8 cellular contexts compared by ENCODE assay signal in the genomic region with DNA sequence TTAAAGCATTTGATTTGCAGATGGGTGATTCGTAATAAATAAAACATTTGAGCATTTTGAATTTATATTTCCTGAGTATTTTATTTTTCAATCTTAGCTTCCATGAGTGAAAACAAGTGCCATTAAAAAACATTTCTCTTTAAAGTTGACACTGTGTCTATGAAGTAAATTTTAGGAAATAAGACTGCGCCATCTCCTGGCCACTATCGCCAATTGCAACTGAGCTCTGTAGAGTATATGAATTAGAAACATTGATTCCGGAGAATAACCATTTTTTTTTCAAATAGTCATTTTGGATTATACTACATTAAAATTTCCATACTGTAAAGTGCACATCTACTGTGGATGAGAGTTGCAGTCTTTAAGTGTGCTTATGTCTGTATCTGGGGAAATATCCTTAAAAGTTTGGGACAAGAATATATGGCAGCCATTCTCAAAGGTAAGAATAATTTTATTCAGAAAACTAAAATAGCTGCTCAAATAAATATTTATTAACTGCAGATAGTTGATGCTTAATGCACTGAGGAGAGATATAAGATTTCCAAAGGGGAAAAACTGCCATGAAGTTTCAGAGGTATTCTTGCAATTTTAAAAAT. TPM values are rescaled to one million over a fixed set of nuclear protein-coding genes. Genes with fewer than 3 reads are reported as not detected.
DNase-seq lines count a peak whose midpoint lies in the region; ATAC-seq and TF ChIP-seq lines count a peak whose summit lies in the region.

No MANE protein-coding gene starts in this region.

- H2AK5ac ChIP-seq in H9 (ENCODE audit: insufficient read length, low read length) = no peak overlapping the region

- peaks cover 10 to 12% of the 10 kb centered on the region in 2 experiments for H3K4me1 Mint-ChIP-seq in H9
- H3K4me1 Mint-ChIP-seq in activated T-cell treated with anti-CD3 and anti-CD28 coated beads, Interleukin-2, amount 50 U/mL, for 4 hours (ENCODE audit: low read depth) = no peaks in the 10 kb centered on the region

- H3K14ac ChIP-seq in H9 (ENCODE audit: insufficient read depth, low read length) = no peak overlapping the region

- no peak overlapping the region for H3K9ac ChIP-seq in H9 (ENCODE audit: extremely low read depth, insufficient read length, low read length)

- no peak overlapping the region for H2AFZ ChIP-seq in H9 (ENCODE audit: low read length)

- H3K27ac ChIP-seq in H9 (ENCODE audit: insufficient read length, low read depth, low read length) = no peak overlapping the region

- H3K4me3 Mint-ChIP-seq in H9 = no peak overlapping the region
- no peak overlapping the region for H3K4me3 Mint-ChIP-seq in activated T-cell treated with anti-CD3 and anti-CD28 coated beads, Interleukin-2, amount 50 U/mL, for 4 hours

- H4K91ac ChIP-seq in H9 (ENCODE audit: insufficient read length, low read depth, low read length) = no peak overlapping the region

- H2BK120ac ChIP-seq in H9 (ENCODE audit: low read depth, low read length, poor library complexity, severe bottlenecking) = no peak overlapping the region

- no peaks in the 10 kb centered on the region for H3K4me1 ChIP-seq in H9 (ENCODE audit: insufficient read depth, low read length)

- H4K5ac ChIP-seq in H9 (ENCODE audit: insufficient read length, low read depth, low read length) = no peak overlapping the region

- no peak for ATAC-seq in activated T-cell treated with anti-CD3 and anti-CD28 coated beads, Interleukin-2, amount 50 U/mL, for 4 hours
- no peak for ATAC-seq in left cardiac atrium

- no peaks in the 10 kb centered on the region for H3K79me2 ChIP-seq in H9 (ENCODE audit: insufficient read depth, low read length)

- H3K23me2 ChIP-seq in H9 (ENCODE audit: insufficient read length, low read depth, low read length, poor library complexity, severe bottlenecking) = peaks cover 6% of the 10 kb centered on the region

- no peaks in the 10 kb centered on the region for H3K27me3 ChIP-seq in H9 (ENCODE audit: insufficient read depth, low read length)

- H2BK15ac ChIP-seq in H9 (ENCODE audit: low read depth, low read length) = no peak overlapping the region

- H3K9me3 ChIP-seq in H9 (ENCODE audit: control insufficient read depth, low read depth, low read length) = no peaks in the 10 kb centered on the region

- H3K4me2 ChIP-seq in H9 (ENCODE audit: insufficient read depth, insufficient read length, low read length) = no peak overlapping the region

- H3K23ac ChIP-seq in H9 (ENCODE audit: insufficient read length, low read depth, low read length) = no peak overlapping the region

- no peaks in the 10 kb centered on the region for H3K79me1 ChIP-seq in H9 (ENCODE audit: insufficient read depth, low read depth, low read length, poor library complexity, severe bottlenecking)

- H4K20me1 ChIP-seq in H9 (ENCODE audit: control insufficient read depth, insufficient read depth, insufficient read length) = no peaks in the 10 kb centered on the region

- no CpG with 5 or more reads among the region's 4 CpGs for WGBS in H9 (ENCODE audit: extremely low coverage, insufficient read length, low lambda C conversion rate)

- no peaks in the 10 kb centered on the region for H3K9me3 Mint-ChIP-seq in H9
- H3K9me3 Mint-ChIP-seq in activated T-cell treated with anti-CD3 and anti-CD28 coated beads, Interleukin-2, amount 50 U/mL, for 4 hours = no peaks in the 10 kb centered on the region

- H2BK20ac ChIP-seq in H9 (ENCODE audit: low read depth, low read length, poor library complexity, severe bottlenecking) = no peak overlapping the region

- H3K27ac Mint-ChIP-seq in H9 = no peak overlapping the region; a peak in 1 of 7 replicates

- intact Hi-C loops in left cardiac atrium (cut with DNase I) = loop anchor here in 1 of 2 donors (2.0 to 10.0 kb wide), 2 partner anchors 146 to 638 kb away; no protein-coding TSS in a partner anchor

- H2BK12ac ChIP-seq in H9 (ENCODE audit: insufficient read length, low read depth, low read length) = no peak overlapping the region

- no peak overlapping the region for H2BK5ac ChIP-seq in H9 (ENCODE audit: insufficient read length, low read length)

- H3K4ac ChIP-seq in H9 (ENCODE audit: low read depth, low read length) = no peak overlapping the region

- TF ChIP-seq CTCF in H9 (conservative IDR thresholded peaks at IDR 0.05) = peak; percentile 91

- H3T11ph ChIP-seq in H9 (ENCODE audit: low read length) = no peak overlapping the region

- H3K18ac ChIP-seq in H9 (ENCODE audit: insufficient read length, low read depth, low read length) = no peak overlapping the region

- no peaks in the 10 kb centered on the region for H3K27me3 Mint-ChIP-seq in H9 (ENCODE audit: low read depth)
- peaks cover 29% of the 10 kb centered on the region for H3K27me3 Mint-ChIP-seq in activated T-cell treated with anti-CD3 and anti-CD28 coated beads, Interleukin-2, amount 50 U/mL, for 4 hours (ENCODE audit: low read depth)

- DNase-seq in EH (ENCODE audit: low read depth) = peak; percentile 20
- no peak for DNase-seq in H9
- DNase-seq in NCI-H1694 (lab: John Stamatoyannopoulos, UW) = peak; percentile 70
- DNase-seq in activated T-cell treated with anti-CD3 and anti-CD28 coated beads, Interleukin-2, amount 50 U/mL, for 4 hours = peak; percentile 16
- DNase-seq in left cardiac atrium = peak; percentile 33
- DNase-seq in stimulated activated CD4-positive, alpha-beta T cell treated with anti-CD3 and anti-CD28 coated beads, Interleukin-12 subunit alpha, Interleukin-12 subunit beta, amount 100 ng/mL, for 4 hours = peak; percentile 32
- no peak for DNase-seq in iPS-NIHi11 (ENCODE audit: low spot score)
- no peak for DNase-seq in globus pallidus (ENCODE audit: low spot score)

- no peak overlapping the region for H3K56ac ChIP-seq in H9 (ENCODE audit: insufficient read length, low read depth, low read length)

- H4K8ac ChIP-seq in H9 (replicated peaks; ENCODE audit: insufficient read length, low read depth, low read length) = no peak overlapping the region

- H3K36me3 Mint-ChIP-seq in H9 (ENCODE audit: insufficient read depth in 1 of 3, low read depth in 3 of 3) = peaks cover 0 to 12% (median 0%) of the 10 kb centered on the region in 3 experiments; a peak in 2 of 7 replicates
- no peaks in the 10 kb centered on the region for H3K36me3 Mint-ChIP-seq in activated T-cell treated with anti-CD3 and anti-CD28 coated beads, Interleukin-2, amount 50 U/mL, for 4 hours (ENCODE audit: insufficient read depth)

RNA-seq across cellular contexts. Expression of a gene that starts 5.9 kb away (rescaled TPM):
- total RNA-seq in H9 (2021) (2.5 and 2.8 TPM in 2 replicates), left cardiac atrium (under 1 TPM; 0.26 to 0.74 TPM)
- not detected for total RNA-seq in activated T-cell treated with anti-CD3 and anti-CD28 coated beads, Interleukin-2, amount 50 U/mL, for 4 hours

Comparison
In these comparisons a context has a peak if more than half of its experiments do, and no peak if none do; other contexts are left out.
1. DNase-seq: peak in EH (single experiment), NCI-H1694 (single experiment), activated T-cell treated with anti-CD3 and anti-CD28 coated beads, Interleukin-2, amount 50 U/mL, for 4 hours (single experiment), left cardiac atrium (single experiment) and stimulated activated CD4-positive, alpha-beta T cell treated with anti-CD3 and anti-CD28 coated beads, Interleukin-12 subunit alpha, Interleukin-12 subunit beta, amount 100 ng/mL, for 4 hours (single experiment); none in H9 (single experiment), iPS-NIHi11 (single experiment) and globus pallidus (single experiment).